8 cellular contexts compared by ENCODE assay signal in the genomic region with DNA sequence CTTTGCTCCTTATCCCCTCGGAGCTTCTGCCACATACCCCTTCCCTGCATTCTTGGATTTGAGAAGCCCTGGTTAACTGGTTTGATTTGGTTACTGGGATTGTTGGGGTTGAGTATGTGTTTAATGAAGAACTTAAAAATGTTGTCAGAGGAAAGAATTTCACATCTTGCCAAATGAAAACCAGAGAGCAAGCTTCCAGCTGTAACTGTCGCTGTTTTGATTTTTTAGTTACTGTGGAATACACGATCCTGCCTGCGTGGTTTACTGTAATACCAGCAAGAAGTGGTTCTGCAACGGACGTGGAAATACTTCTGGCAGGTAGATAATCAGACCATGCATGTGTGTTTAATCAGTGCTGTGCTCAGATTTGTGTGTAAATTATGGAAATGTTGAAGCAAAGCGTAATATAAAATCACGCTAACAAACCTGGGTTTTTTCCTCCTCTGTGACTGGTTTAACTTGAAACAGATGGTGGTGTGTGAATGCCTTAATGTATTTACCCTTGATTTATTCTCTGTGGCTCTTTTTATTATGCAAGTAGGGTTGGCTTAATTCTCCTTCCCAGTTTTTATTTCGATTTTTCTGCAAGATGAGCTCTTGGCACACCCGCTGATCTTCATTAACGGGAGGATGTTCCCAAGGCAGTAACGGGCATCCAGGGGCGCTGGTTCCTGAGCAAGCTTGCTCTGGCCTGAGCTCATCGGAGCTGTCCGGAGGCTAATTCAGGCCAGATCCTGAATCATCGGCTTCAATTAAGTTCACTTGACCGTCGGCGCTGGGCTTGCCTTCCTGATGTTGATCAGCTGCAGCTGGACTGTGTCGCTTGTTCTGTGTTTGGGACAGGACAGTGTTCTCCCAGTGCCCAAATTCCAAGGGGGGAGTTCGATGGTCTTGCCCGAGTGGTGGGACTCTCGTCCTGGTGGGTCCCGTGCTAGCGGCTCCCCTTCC. TPM values are rescaled to one million over a fixed set of nuclear protein-coding genes. Genes with fewer than 3 reads are reported as not detected.
DNase-seq lines count a peak whose midpoint lies in the region; ATAC-seq and TF ChIP-seq lines count a peak whose summit lies in the region.

No MANE protein-coding gene starts in this region.

- H3K27ac ChIP-seq in DOHH2 (ENCODE audit: low read depth, low read length), result no peak overlapping the region
- H3K27ac ChIP-seq in spleen, result peak overlapping the region; percentile 10 to 91 (median 84)

- H3K9me3 Mint-ChIP-seq in activated T-helper 17 cell treated with anti-CD3 and anti-CD28 coated beads, Interleukin-2, amount 50 U/mL, for 72 hours, result no peaks in the 10 kb centered on the region
- H3K9me3 Mint-ChIP-seq in glutamatergic neuron (ENCODE audit: unreplicated experiment), result peaks cover 2% of the 10 kb centered on the region
- no peaks in the 10 kb centered on the region for H3K9me3 Mint-ChIP-seq in activated CD4-positive, alpha-beta memory T cell treated with anti-CD3 and anti-CD28 coated beads for 36 hours

- H3K4me3 Mint-ChIP-seq in activated T-helper 17 cell treated with anti-CD3 and anti-CD28 coated beads, Interleukin-2, amount 50 U/mL, for 72 hours, result peak overlapping the region; percentile 43
- H3K4me3 Mint-ChIP-seq in glutamatergic neuron (ENCODE audit: unreplicated experiment), result peak overlapping the region; percentile 23
- no peak overlapping the region for H3K4me3 Mint-ChIP-seq in activated CD4-positive, alpha-beta memory T cell treated with anti-CD3 and anti-CD28 coated beads for 36 hours

- H3K4me3 ChIP-seq in DOHH2 (ENCODE audit: low read length) (no peak overlapping the region), spleen (peak overlapping the region in 1 of 8 donors; percentile 41)

- peaks cover 79% of the 10 kb centered on the region for H3K36me3 ChIP-seq in DOHH2 (ENCODE audit: control insufficient read depth, low read length)
- peaks cover 0 to 64% (median 41%) of the 10 kb centered on the region in 6 donors for H3K36me3 ChIP-seq in spleen

- H4K20me1 ChIP-seq in DOHH2 (ENCODE audit: control insufficient read depth, insufficient read depth, low read depth, low read length), result peaks cover 47% of the 10 kb centered on the region; the same call in 1 of the 2 replicates

- H3K27ac Mint-ChIP-seq in activated T-helper 17 cell treated with anti-CD3 and anti-CD28 coated beads, Interleukin-2, amount 50 U/mL, for 72 hours, result peak overlapping the region; percentile 69
- H3K27ac Mint-ChIP-seq in glutamatergic neuron (ENCODE audit: unreplicated experiment), result no peak overlapping the region
- H3K27ac Mint-ChIP-seq in activated CD4-positive, alpha-beta memory T cell treated with anti-CD3 and anti-CD28 coated beads for 36 hours, result no peak overlapping the region

- intact Hi-C loops in spleen (cut with DNase I; ENCODE audit: low total_unique reads), result loop anchor here (5.0 to 10.0 kb wide), 2 partner anchors 255 to 383 kb away; no protein-coding TSS in a partner anchor
- intact Hi-C loops in activated CD4-positive, alpha-beta memory T cell treated with anti-CD3 and anti-CD28 coated beads for 36 hours (cut with micrococcal nuclease), result loop anchor here (2.0 to 10.0 kb wide), 3 partner anchors 75 to 373 kb away; a partner anchor contains a TSS

- no peak for ATAC-seq in activated T-helper 17 cell treated with anti-CD3 and anti-CD28 coated beads, Interleukin-2, amount 50 U/mL, for 72 hours (replicated peaks)
- no peak for ATAC-seq in GM21717 (IDR thresholded peaks at IDR 0.05; ENCODE audit: unreplicated experiment)
- ATAC-seq in GM21528 (IDR thresholded peaks at IDR 0.05; ENCODE audit: low FRiP score, unreplicated experiment), result no peak

- POLR2A ChIA-PET in activated CD4-positive, alpha-beta memory T cell treated with anti-CD3 and anti-CD28 coated beads for 36 hours (lab: Charles Lee), result interaction anchor here (0.8 to 9.2 kb wide), 3 partner anchors 16 to 327 kb away, joined by 4 to 53 read pairs (median 4); a partner anchor contains a TSS

- 73 to 86% (median 84%) methylated on average over 18 to 25 of the region's 25 CpGs for WGBS in spleen, 5 donors

- H3K9me2 ChIP-seq in DOHH2 (replicated peaks; ENCODE audit: control insufficient read depth, low read length), result no peaks in the 10 kb centered on the region

- H3K9me3 ChIP-seq in DOHH2 (ENCODE audit: control insufficient read depth, insufficient read depth, low read length) (no peaks in the 10 kb centered on the region), spleen (no peaks in the 10 kb centered on the region)

- H3K4me2 ChIP-seq in DOHH2 (ENCODE audit: low read length), result no peak overlapping the region

- H3K79me2 ChIP-seq in DOHH2 (ENCODE audit: control insufficient read depth, low read length), result peaks cover 93% of the 10 kb centered on the region

- H3K27me3 Mint-ChIP-seq in activated T-helper 17 cell treated with anti-CD3 and anti-CD28 coated beads, Interleukin-2, amount 50 U/mL, for 72 hours, result no peaks in the 10 kb centered on the region
- no peaks in the 10 kb centered on the region for H3K27me3 Mint-ChIP-seq in glutamatergic neuron (ENCODE audit: unreplicated experiment)
- H3K27me3 Mint-ChIP-seq in activated CD4-positive, alpha-beta memory T cell treated with anti-CD3 and anti-CD28 coated beads for 36 hours, result no peaks in the 10 kb centered on the region

- H3K27me3 ChIP-seq in DOHH2 (ENCODE audit: control insufficient read depth, low read length) (no peaks in the 10 kb centered on the region), spleen (replicated peaks in 1 of 7) (no peaks in the 10 kb centered on the region)

- peaks cover 85% of the 10 kb centered on the region for H3K36me3 Mint-ChIP-seq in activated T-helper 17 cell treated with anti-CD3 and anti-CD28 coated beads, Interleukin-2, amount 50 U/mL, for 72 hours (ENCODE audit: low read depth)
- no peaks in the 10 kb centered on the region for H3K36me3 Mint-ChIP-seq in glutamatergic neuron (ENCODE audit: unreplicated experiment)
- peaks cover 41% of the 10 kb centered on the region for H3K36me3 Mint-ChIP-seq in activated CD4-positive, alpha-beta memory T cell treated with anti-CD3 and anti-CD28 coated beads for 36 hours

- H3F3A ChIP-seq in DOHH2 (ENCODE audit: control insufficient read depth, insufficient read depth), result no peaks in the 10 kb centered on the region

- TF ChIP-seq CTCF in DOHH2 (IDR thresholded peaks at IDR 0.05; ENCODE audit: low read depth, low read length, poor library complexity, severe bottlenecking) (peak; percentile 51), glutamatergic neuron (IDR thresholded peaks at IDR 0.05; ENCODE audit: partially characterized antibody, unreplicated experiment) (peak; percentile 50), spleen (IDR thresholded peaks at IDR 0.05 in 8 of 11, conservative IDR thresholded peaks at IDR 0.05 in 3 of 11) (peak in 6 of 11 experiments; percentile 14 to 51 (median 32))

- TF ChIP-seq POLR2A in spleen (IDR thresholded peaks at IDR 0.05), result no peak

- H3K4me1 Mint-ChIP-seq in activated T-helper 17 cell treated with anti-CD3 and anti-CD28 coated beads, Interleukin-2, amount 50 U/mL, for 72 hours, result peaks cover 48% of the 10 kb centered on the region
- peaks cover 36% of the 10 kb centered on the region for H3K4me1 Mint-ChIP-seq in glutamatergic neuron (ENCODE audit: low read depth, unreplicated experiment)
- peaks cover 67% of the 10 kb centered on the region for H3K4me1 Mint-ChIP-seq in activated CD4-positive, alpha-beta memory T cell treated with anti-CD3 and anti-CD28 coated beads for 36 hours (ENCODE audit: low read depth)

- H3K4me1 ChIP-seq in DOHH2 (ENCODE audit: control insufficient read depth, low read length) (peaks cover 33% of the 10 kb centered on the region), spleen (peaks cover 49 to 88% (median 79%) of the 10 kb centered on the region in 6 donors)

- CTCF ChIA-PET in activated CD4-positive, alpha-beta memory T cell treated with anti-CD3 and anti-CD28 coated beads for 36 hours (lab: Charles Lee), result interaction anchor here (0.7 to 6.7 kb wide), 44 partner anchors 10 to 568 kb away, joined by 3 to 135 read pairs (median 4); a partner anchor contains a TSS

- no peak for DNase-seq in glutamatergic neuron
- DNase-seq in spleen, result peak; percentile 73
- no peak for DNase-seq in stimulated activated naive CD4-positive, alpha-beta T cell (lab: John Stamatoyannopoulos, UW)
- no peak for DNase-seq in activated CD4-positive, alpha-beta memory T cell treated with anti-CD3 and anti-CD28 coated beads for 36 hours

RNA-seq across cellular contexts. Expression of a gene that starts 16.0 kb away (rescaled TPM):
- total RNA-seq in activated T-helper 17 cell treated with anti-CD3 and anti-CD28 coated beads, Interleukin-2, amount 50 U/mL, for 72 hours, result 10 to 100 TPM; 64.9 to 90.1 TPM
- 46.3 TPM for total RNA-seq in glutamatergic neuron (ENCODE audit: unreplicated experiment)
- 100 to 1,000 TPM in 1 of 7 donors, 10 to 100 TPM in 6; 81.3 to 161 (median 87.7) TPM for total RNA-seq in spleen
- polyA plus RNA-seq in spleen, result 10 to 100 TPM; 31.2 to 63.5 (median 34.8) TPM
- 10 to 100 TPM; 71.7 to 77.2 TPM for total RNA-seq in activated CD4-positive, alpha-beta memory T cell treated with anti-CD3 and anti-CD28 coated beads for 36 hours

RNA-seq across cellular contexts. Expression of a gene that starts 48.2 kb away (rescaled TPM):
- not detected for total RNA-seq in activated T-helper 17 cell treated with anti-CD3 and anti-CD28 coated beads, Interleukin-2, amount 50 U/mL, for 72 hours
- total RNA-seq in glutamatergic neuron (ENCODE audit: unreplicated experiment) (15.3 TPM), spleen (under 1 TPM in 4 of 7 donors, not detected in 3; 0.16 to 0.50 (median 0.40) TPM)
- polyA plus RNA-seq in spleen, result under 1 TPM in 2 of 3 donors, not detected in 1; 0.06 to 0.45 TPM
- not detected for total RNA-seq in activated CD4-positive, alpha-beta memory T cell treated with anti-CD3 and anti-CD28 coated beads for 36 hours

RNA-seq across cellular contexts. Expression of a gene that starts 56.7 kb away (rescaled TPM):
- not detected for total RNA-seq in activated T-helper 17 cell treated with anti-CD3 and anti-CD28 coated beads, Interleukin-2, amount 50 U/mL, for 72 hours
- not detected for total RNA-seq in glutamatergic neuron (ENCODE audit: unreplicated experiment)
- not detected for total RNA-seq in spleen
- 1 to 10 TPM in 1 of 3 donors, under 1 TPM in 2; 0.04 to 1.0 (median 0.13) TPM for polyA plus RNA-seq in spleen
- not detected for total RNA-seq in activated CD4-positive, alpha-beta memory T cell treated with anti-CD3 and anti-CD28 coated beads for 36 hours

Comparison
In these comparisons a context has a peak if more than half of its experiments do, and no peak if none do; other contexts are left out.
1. RNA of a gene that starts 48.2 kb away (total RNA-seq): 15.3 TPM in glutamatergic neuron (single experiment); not detected in activated CD4-positive, alpha-beta memory T cell treated with anti-CD3 and anti-CD28 coated beads for 36 hours, 0.16 to 0.50 TPM in spleen and not detected in activated T-helper 17 cell treated with anti-CD3 and anti-CD28 coated beads, Interleukin-2, amount 50 U/mL, for 72 hours; every median in the first group is over 10 times any median in the second.
2. Peak in every context shown above with its lines, with median percentiles within 50 percentile points of each other: CTCF ChIP-seq.